In the genomic region with DNA sequence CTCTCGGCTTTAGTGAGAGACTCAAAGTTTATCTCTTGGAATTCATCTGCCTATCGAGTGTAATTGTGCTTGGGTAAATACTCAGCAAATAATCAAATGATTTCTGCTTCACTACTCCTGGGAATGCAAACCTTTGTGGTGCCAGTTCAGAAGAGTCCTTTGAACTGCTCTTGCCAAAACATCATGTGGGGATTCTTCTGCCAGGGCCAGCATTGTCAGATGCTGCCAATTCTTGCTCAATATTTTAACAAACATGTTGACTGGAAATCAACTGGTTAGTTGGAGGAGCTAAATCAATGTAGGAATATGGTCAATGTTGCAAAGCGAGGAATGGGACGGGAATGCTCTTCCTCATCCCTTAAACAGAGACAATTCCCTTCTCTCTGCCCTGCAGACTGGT, we compare ENCODE assay signal across 24 cellular contexts.
DNase-seq lines count a peak whose midpoint lies in the region; ATAC-seq and TF ChIP-seq lines count a peak whose summit lies in the region.
"Had no signal": no experiment of that assay in that cellular context is flagged by ENCODE, and none has a peak within 500 bp of the region (broad histone marks: within the 10 kb centered on the region; RNA-seq: fewer than 3 reads in every experiment).

No MANE protein-coding gene starts in this region.

- 27% methylated on average over 4 of the region's 4 CpGs for WGBS in right lobe of liver (ENCODE audit: insufficient coverage, low coverage, low lambda C conversion rate, missing lambda C conversion rate)
- 78 to 80% methylated on average over 4 of the region's 4 CpGs for WGBS in aorta, 2 donors

- intact Hi-C loops in left ventricle myocardium superior (cut with micrococcal nuclease) (no loop called here), right lobe of liver (cut with DNase I) (no loop called here), aorta (cut with DNase I) (no loop called here)

- no peaks in the 10 kb centered on the region for H3K27me3 ChIP-seq in right atrium auricular region
- no peaks in the 10 kb centered on the region for H3K27me3 ChIP-seq in right lobe of liver
- H3K27me3 ChIP-seq in aorta (ENCODE audit: control insufficient read depth in 1 of 2, insufficient read depth in 2 of 2, low read length in 1 of 2), result no peaks in the 10 kb centered on the region
- H3K27me3 ChIP-seq: BLaER1 treated with 17β-estradiol and CSF1 and Interleukin-3, amounts not matched to agents 10 nM and 100 nM had no signal

- H3K9me3 ChIP-seq in right atrium auricular region (no peaks in the 10 kb centered on the region), right lobe of liver (no peaks in the 10 kb centered on the region), aorta (ENCODE audit: control insufficient read depth, low read length) (no peaks in the 10 kb centered on the region)
- H3K9me3 ChIP-seq: A549, HAP-1 had no signal

- peaks cover 0 to 16% of the 10 kb centered on the region in 2 donors for H3K4me1 ChIP-seq in right atrium auricular region
- peaks cover 0 to 21% (median 6%) of the 10 kb centered on the region in 4 donors for H3K4me1 ChIP-seq in right lobe of liver
- no peaks in the 10 kb centered on the region for H3K4me1 ChIP-seq in aorta (ENCODE audit: control insufficient read depth in 1 of 2, insufficient read depth in 2 of 2, low read length in 2 of 2)
- H3K4me1 ChIP-seq: A549, HAP-1 had no signal

- H3K27ac ChIP-seq in right atrium auricular region, result peak overlapping the region in 1 of 2 donors; percentile 31
- H3K27ac ChIP-seq in VCaP, result peak overlapping the region; percentile 12; the same call in 1 of the 2 replicates
- H3K27ac ChIP-seq in right lobe of liver, result no peak overlapping the region
- no peak overlapping the region for H3K27ac ChIP-seq in aorta (ENCODE audit: low read depth in 1 of 2, low read length in 2 of 2)
- H3K27ac ChIP-seq: A549; BLaER1 treated with 17β-estradiol and CSF1 and Interleukin-3, amounts not matched to agents 10 nM and 100 nM; GM23248; HL-60 had no signal

- ATAC-seq in left ventricle myocardium superior (peak; percentile 40), right lobe of liver (peak; percentile 87 to 95 (median 88)), aorta (ENCODE audit: low FRiP score) (peak; percentile 43)
- ATAC-seq: A549; CD8-positive, alpha-beta T cell; GM12878 had no signal

- TF ChIP-seq CTCF in right atrium auricular region (IDR thresholded peaks at IDR 0.05), result no peak
- TF ChIP-seq CTCF in VCaP (conservative IDR thresholded peaks at IDR 0.05), result no peak
- TF ChIP-seq CTCF in right lobe of liver (IDR thresholded peaks at IDR 0.05), result no peak

- H3K4me3 ChIP-seq in right atrium auricular region (no peak overlapping the region), right lobe of liver (no peak overlapping the region), aorta (ENCODE audit: low read length in 2 of 2) (no peak overlapping the region)
- H3K4me3 ChIP-seq: A549; BLaER1 treated with 17β-estradiol and CSF1 and Interleukin-3, amounts not matched to agents 10 nM and 100 nM; GM12878; GM23248; HAP-1 had no signal

- no peak for TF ChIP-seq POLR2A in right lobe of liver (IDR thresholded peaks at IDR 0.05)

- DNase-seq in left ventricle myocardium superior (no peak), right atrium auricular region (ENCODE audit: low spot score) (no peak), right lobe of liver (peak in 1 of 3 donors; percentile 65), aorta (no peak), ureter (ENCODE audit: low spot score) (no peak), NCI-H1105 treated with DMSO at 0.1 percent for 48 hours (lab: John Stamatoyannopoulos, UW) (no peak)
- DNase-seq: Calu3; CD8-positive, alpha-beta T cell; EL; GM23248; IMR-90; MM.1S; NCI-H1092; NCI-H146; NCI-H2081; NCI-H446 treated with DMSO at 0.1 percent for 48 hours; NCI-H774; SIG-M5 had no signal

- H3K36me3 ChIP-seq in right atrium auricular region (no peaks in the 10 kb centered on the region), right lobe of liver (no peaks in the 10 kb centered on the region), aorta (ENCODE audit: control insufficient read depth in 1 of 2, insufficient read depth in 2 of 2, low read length in 1 of 2) (no peaks in the 10 kb centered on the region)
- H3K36me3 ChIP-seq: BLaER1 treated with 17β-estradiol and CSF1 and Interleukin-3, amounts not matched to agents 10 nM and 100 nM; HAP-1 had no signal
